In the genomic region with DNA sequence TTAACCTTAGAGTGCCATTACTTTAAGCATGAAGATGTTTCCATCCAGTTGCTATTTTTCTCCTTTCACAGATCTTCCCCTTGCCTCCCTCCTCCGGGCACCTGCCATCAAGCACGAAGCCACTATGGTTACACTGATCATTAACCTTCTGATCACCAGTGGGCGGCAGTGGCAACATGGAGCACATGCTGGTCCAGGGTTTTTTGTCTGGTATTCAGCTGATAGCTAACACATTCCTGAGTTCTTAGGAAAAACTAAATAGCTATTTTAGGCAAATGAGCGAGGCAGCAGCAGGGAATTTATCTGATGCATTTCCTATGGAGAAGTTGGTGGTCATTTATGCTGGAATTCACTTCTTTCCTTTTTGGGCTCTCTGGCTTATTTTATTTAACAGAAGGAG, we compare ENCODE assay signal across 1 cellular context.
TF ChIP-seq lines count a peak whose summit lies in the region.

No MANE protein-coding gene starts in this region.

TF ChIP-seq in IMR-90, 13 proteins besides CTCF, POLR2A, EP300 and RAD21:
- TF ChIP-seq USF2 (IDR thresholded peaks at IDR 0.05; ENCODE audit: low read depth, low read length): no peak
- TF ChIP-seq FOS (IDR thresholded peaks at IDR 0.05; ENCODE audit: low read depth, low read length): no peak
- no peak for TF ChIP-seq NFE2L2 (IDR thresholded peaks at IDR 0.05; ENCODE audit: low read depth, low read length)
- no peak for TF ChIP-seq RCOR1 (IDR thresholded peaks at IDR 0.05; ENCODE audit: insufficient replicate concordance, low read length)
- no peak for TF ChIP-seq MXI1 (IDR thresholded peaks at IDR 0.05; ENCODE audit: borderline replicate concordance, low read depth, low read length)
- no peak for TF ChIP-seq BHLHE40 (IDR thresholded peaks at IDR 0.05; ENCODE audit: low read depth, low read length)
- TF ChIP-seq CEBPB (IDR thresholded peaks at IDR 0.05; ENCODE audit: low read depth, low read length): no peak
- TF ChIP-seq ELK1 (IDR thresholded peaks at IDR 0.05; ENCODE audit: borderline replicate concordance, low read depth, low read length): no peak
- no peak for TF ChIP-seq MAZ (IDR thresholded peaks at IDR 0.05; ENCODE audit: borderline replicate concordance, low read depth, low read length)
- TF ChIP-seq SMC3 (IDR thresholded peaks at IDR 0.05; ENCODE audit: low read depth, low read length): no peak
- TF ChIP-seq CHD1 (IDR thresholded peaks at IDR 0.05; ENCODE audit: low read depth, low read length): no peak
- no peak for TF ChIP-seq MAFK (IDR thresholded peaks at IDR 0.05; ENCODE audit: low read depth, low read length)
- TF ChIP-seq RFX5 (IDR thresholded peaks at IDR 0.05; ENCODE audit: low read depth, low read length): no peak
